ENCODE assay signal across 16 cellular contexts in genomic region chr5:55547792-55548191, GRCh38.
"Had no signal": no experiment of that assay in that cellular context is flagged by ENCODE, and none has a peak within 500 bp of the region (broad histone marks: within the 10 kb centered on the region; RNA-seq: fewer than 3 reads in every experiment).

No MANE protein-coding gene starts in this region.

- H3K36me3 ChIP-seq: gastrocnemius medialis, left lung, prostate gland, spleen, tibial artery had no signal

- H3K4me1 ChIP-seq: gastrocnemius medialis, left lung, prostate gland, spleen, tibial artery had no signal

- H3K27me3 ChIP-seq: dorsolateral prefrontal cortex, gastrocnemius medialis, left lung, tibial artery had no signal

- ATAC-seq: gastrocnemius medialis; left cardiac atrium; naive thymus-derived CD4-positive, alpha-beta T cell; right cardiac atrium; stimulated activated naive B cell treated with anti-CD40 and anti-IgM and Interleukin-4, amounts not matched to agents 10 μg/mL and 1 μg/mL and 100 μg/mL, for 72 hours had no signal

- H3K4me3 ChIP-seq: dorsolateral prefrontal cortex, gastrocnemius medialis, left lung, prostate gland, skin epidermis, spleen, tibial artery had no signal

- H3K27ac ChIP-seq: dorsolateral prefrontal cortex, gastrocnemius medialis, left lung, prostate gland, skin epidermis, spleen, tibial artery had no signal

- DNase-seq: dorsolateral prefrontal cortex; effector CD4-positive, alpha-beta T cell; gastrocnemius medialis; head of caudate nucleus; kidney; left cardiac atrium; left lung; mesenchymal stem cell; naive thymus-derived CD4-positive, alpha-beta T cell; nucleus accumbens; right cardiac atrium; spleen; stimulated activated naive B cell treated with anti-CD40 and anti-IgM and Interleukin-4, amounts not matched to agents 10 μg/mL and 1 μg/mL and 100 μg/mL, for 72 hours; tibial artery had no signal

- H3K9me3 ChIP-seq: gastrocnemius medialis, left lung, prostate gland, spleen, tibial artery had no signal
